Comparison of ENCODE assay signal across 8 cellular contexts in the genomic region with DNA sequence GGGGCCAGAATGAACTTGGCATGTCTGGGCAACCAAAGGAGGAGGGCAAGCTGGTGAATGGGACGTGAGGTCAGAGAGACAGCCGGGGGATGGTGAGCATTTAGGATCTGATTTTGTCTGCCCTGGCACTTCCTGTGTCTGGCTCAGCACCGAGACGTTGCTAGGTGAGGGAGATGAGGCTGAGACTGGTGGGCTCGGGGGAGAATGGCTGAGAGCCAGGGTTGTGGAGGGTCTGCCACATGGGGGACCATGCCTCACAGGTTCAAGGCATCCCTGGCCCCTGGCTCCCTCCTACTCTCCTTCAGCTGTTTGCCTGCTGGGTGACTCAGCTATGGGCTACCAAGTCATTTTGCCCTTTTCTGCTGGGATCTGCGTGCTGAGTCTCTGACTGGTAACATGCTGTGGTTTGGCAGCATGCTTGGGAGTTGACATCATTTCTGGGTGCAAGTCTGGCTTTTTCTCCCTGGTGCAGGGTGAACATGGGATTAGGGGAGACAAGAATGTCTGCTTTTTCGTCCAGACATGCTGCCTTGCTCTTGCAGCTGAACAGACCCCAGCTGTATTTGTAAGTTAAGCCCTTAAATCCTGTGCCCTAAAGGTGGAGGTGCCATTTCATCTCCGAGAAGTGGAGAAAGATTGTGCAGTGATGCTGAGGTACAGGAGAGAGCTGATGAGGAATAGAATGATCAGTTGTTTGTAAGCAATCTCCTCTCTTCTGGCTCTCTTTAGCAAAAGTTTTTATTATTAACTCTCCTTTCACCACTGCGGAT. TPM values are rescaled to one million over a fixed set of nuclear protein-coding genes. Genes with fewer than 3 reads are reported as not detected.
A peak's percentile ranks its signal among the peaks of the same experiment; 100 is the strongest.
DNase-seq lines count a peak whose midpoint lies in the region; ATAC-seq and TF ChIP-seq lines count a peak whose summit lies in the region.

No MANE protein-coding gene starts in this region.

- WGBS in aorta, 2 donors, result 6 to 11% methylated on average over 9 of the region's 9 CpGs

- peak; percentile 95 for DNase-seq in AG20443 (ENCODE audit: low spot score)
- DNase-seq in WERI-Rb-1, result peak; percentile 44
- peak; percentile 73 for DNase-seq in dermis blood vessel endothelial cell
- peak; percentile 99 for DNase-seq in non-pigmented ciliary epithelial cell (ENCODE audit: low read depth)
- DNase-seq in aorta, result peak; percentile 89
- no peak for DNase-seq in GM10248 (ENCODE audit: extremely low spot score)
- no peak for DNase-seq in effector CD4-positive, alpha-beta T cell

- peak; percentile 80 for ATAC-seq in HG03442 (IDR thresholded peaks at IDR 0.05; ENCODE audit: unreplicated experiment)
- ATAC-seq in aorta (ENCODE audit: low FRiP score), result peak; percentile 86

- H3K36me3 ChIP-seq in WERI-Rb-1 (peaks cover 10% of the 10 kb centered on the region), aorta (ENCODE audit: control insufficient read depth in 1 of 2, insufficient read depth in 2 of 2, low read length in 1 of 2) (no peaks in the 10 kb centered on the region)

- CTCF ChIA-PET in GM10248 (lab: Yijun Ruan, JAX), result interaction anchor here (1.1 to 2.5 kb wide), 2 partner anchors 26 to 37 kb away, joined by 3 to 8 read pairs; no protein-coding TSS in a partner anchor

- POLR2A ChIA-PET in GM10248 (lab: Yijun Ruan, JAX), result no interaction called here

- H3K27ac ChIP-seq in WERI-Rb-1, result peak overlapping the region; percentile 65
- H3K27ac ChIP-seq in aorta (ENCODE audit: low read depth in 1 of 2, low read length in 2 of 2), result peak overlapping the region; percentile 57 to 99

- peaks cover 14 to 18% of the 10 kb centered on the region in 2 donors for H3K4me1 ChIP-seq in aorta (ENCODE audit: control insufficient read depth in 1 of 2, insufficient read depth in 2 of 2, low read length in 2 of 2)

- TF ChIP-seq CTCF in WERI-Rb-1 (IDR thresholded peaks at IDR 0.05; ENCODE audit: low read depth, low read length), result no peak
- TF ChIP-seq CTCF in GM10248 (IDR thresholded peaks at IDR 0.05; ENCODE audit: control extremely low read depth, extremely low read depth, low read depth, missing control alignments), result no peak

- H3K27me3 ChIP-seq in WERI-Rb-1 (ENCODE audit: insufficient read depth, low read depth, severe bottlenecking) (no peaks in the 10 kb centered on the region), aorta (ENCODE audit: control insufficient read depth in 1 of 2, insufficient read depth in 2 of 2, low read length in 1 of 2) (no peaks in the 10 kb centered on the region)

- H3K9me3 ChIP-seq in WERI-Rb-1 (ENCODE audit: severe bottlenecking), result peaks cover 12% of the 10 kb centered on the region
- no peaks in the 10 kb centered on the region for H3K9me3 ChIP-seq in aorta (ENCODE audit: control insufficient read depth, low read length)

- H3K4me3 ChIP-seq in WERI-Rb-1 (ENCODE audit: low read depth, low read length) (no peak overlapping the region), aorta (ENCODE audit: low read length in 2 of 2) (no peak overlapping the region)

- intact Hi-C loops in aorta (cut with DNase I), result loop anchor here in 1 of 2 donors (2.0 to 5.0 kb wide), 2 partner anchors 20 to 133 kb away; no protein-coding TSS in a partner anchor

RNA-seq across cellular contexts. Expression of a gene that starts 17.6 kb away (rescaled TPM):
- total RNA-seq in dermis blood vessel endothelial cell (49.4 and 90.3 TPM in 2 replicates), aorta (100 to 1,000 TPM; 109 to 116 TPM)
- 100 to 1,000 TPM in 1 of 2 donors, 10 to 100 TPM in 1; 29.1 to 101 TPM for polyA plus RNA-seq in aorta

Comparison
In these comparisons a context has a peak if more than half of its experiments do, and no peak if none do; other contexts are left out.
1. DNase-seq: peak in AG20443 (single experiment), WERI-Rb-1 (single experiment), dermis blood vessel endothelial cell (single experiment), non-pigmented ciliary epithelial cell (single experiment) and aorta (2 of 2); none in GM10248 (single experiment) and effector CD4-positive, alpha-beta T cell (single experiment).